13 cellular contexts compared by ENCODE assay signal in the genomic region with DNA sequence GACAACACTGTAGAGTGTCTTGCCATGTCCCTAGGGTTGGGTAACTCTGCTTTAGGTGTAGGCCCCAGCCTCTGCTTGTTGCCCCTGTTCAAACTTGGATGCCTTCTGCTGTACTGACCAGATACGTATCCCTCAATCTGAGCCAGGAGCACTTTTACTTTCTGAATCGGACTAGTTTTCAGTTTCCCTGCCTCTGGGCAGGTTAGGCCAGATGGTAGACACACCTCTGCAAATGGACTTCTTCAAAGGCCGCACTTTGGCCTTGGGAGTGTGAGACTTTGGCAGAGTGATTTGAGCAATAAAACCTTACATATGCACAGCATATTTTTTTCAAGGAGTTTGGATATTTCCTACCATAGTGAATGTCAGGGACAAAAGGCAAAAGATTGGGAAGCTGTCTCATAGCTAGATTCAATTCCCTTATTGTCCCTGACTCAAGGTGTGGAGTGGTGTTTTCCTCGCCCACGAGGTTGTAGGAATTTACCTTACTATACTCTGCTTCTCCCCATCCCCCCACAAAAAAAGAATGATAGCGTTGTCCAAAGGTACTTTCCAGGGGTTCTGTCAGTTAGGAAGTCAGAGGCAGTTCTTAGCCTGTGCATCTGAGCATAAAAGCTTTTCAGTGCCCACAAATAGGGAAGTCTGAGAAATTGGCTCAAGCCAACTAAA. TPM values are rescaled to one million over a fixed set of nuclear protein-coding genes. Genes with fewer than 3 reads are reported as not detected.
DNase-seq lines count a peak whose midpoint lies in the region; ATAC-seq and TF ChIP-seq lines count a peak whose summit lies in the region.
"Had no signal": no experiment of that assay in that cellular context is flagged by ENCODE, and none has a peak within 500 bp of the region (broad histone marks: within the 10 kb centered on the region; RNA-seq: fewer than 3 reads in every experiment).

No MANE protein-coding gene starts in this region.

- intact Hi-C loops in left colon (cut with DNase I, micrococcal nuclease) (no loop called here), transverse colon (cut with DNase I; ENCODE audit: low total_unique reads) (no loop called here)

- 23 to 44% methylated on average over 4 to 6 of the region's 6 CpGs for WGBS in transverse colon (ENCODE audit: low coverage in 1 of 2), 2 donors

- no peak overlapping the region for H3K27ac Mint-ChIP-seq in WTC11

- TF ChIP-seq POLR2A in transverse colon (IDR thresholded peaks at IDR 0.05): no peak

- H3K4me1 ChIP-seq in transverse colon: peaks cover 0 to 40% (median 20%) of the 10 kb centered on the region in 4 donors

- H3K4me3 Mint-ChIP-seq in WTC11: no peak overlapping the region
- H3K4me3 Mint-ChIP-seq: CD14-positive monocyte had no signal

- H3K4me3 ChIP-seq in transverse colon: peak overlapping the region in 1 of 4 donors; percentile 6
- H3K4me3 ChIP-seq: PC-9 had no signal

- H3K36me3 ChIP-seq in transverse colon: no peaks in the 10 kb centered on the region

- DNase-seq in OCI-M1 (lab: John Stamatoyannopoulos, UW) (peak; percentile 41), left colon (peak; percentile 66 to 78), transverse colon (peak; percentile 77), WTC11 (ENCODE audit: low spot score) (no peak), ACHN (no peak), GM19240 (ENCODE audit: insufficient read length, low spot score) (no peak)
- DNase-seq: KBM-7, NCI-H187, NCI-H2107, NCI-H510A, PC-9 had no signal

- no peaks in the 10 kb centered on the region for H3K27me3 Mint-ChIP-seq in WTC11 (ENCODE audit: low read depth)

- H3K27ac ChIP-seq in transverse colon: peak overlapping the region; percentile 58 to 75 (median 68)
- H3K27ac ChIP-seq: PC-9 had no signal

- POLR2A ChIA-PET in WTC11 (lab: Charles Lee): no interaction called here

- H3K36me3 Mint-ChIP-seq in WTC11: no peaks in the 10 kb centered on the region
- H3K36me3 Mint-ChIP-seq: CD14-positive monocyte had no signal

- ATAC-seq in GM18868 (IDR thresholded peaks at IDR 0.05; ENCODE audit: unreplicated experiment): peak; percentile 64
- ATAC-seq in left colon: peak; percentile 94
- no peak for ATAC-seq in WTC11

- CTCF ChIA-PET in WTC11 (lab: Charles Lee): no interaction called here

- no peak for TF ChIP-seq CTCF in transverse colon (IDR thresholded peaks at IDR 0.05)
- TF ChIP-seq CTCF in WTC11 (IDR thresholded peaks at IDR 0.05): no peak

- TF ChIP-seq EP300 in transverse colon (IDR thresholded peaks at IDR 0.05; ENCODE audit: low read depth): no peak

- H3K27me3 ChIP-seq in transverse colon: no peaks in the 10 kb centered on the region

- H3K9me3 Mint-ChIP-seq in WTC11: no peaks in the 10 kb centered on the region

- 0 out of 2 replicates have a peak, but pooled peaks cover 5% of the 10 kb centered on the region for H3K4me1 Mint-ChIP-seq in WTC11
- H3K4me1 Mint-ChIP-seq: CD14-positive monocyte had no signal

- no peaks in the 10 kb centered on the region for H3K9me3 ChIP-seq in transverse colon

- in situ Hi-C loops in transverse colon (cut with MboI; ENCODE audit: low pct_ligation_motif_present in 1 of 4, low pct_unique_long_range_greater_than_20kb in 1 of 4, low sequenced_read_pairs in 3 of 4): no loop called here
- in situ Hi-C loops in ACHN (cut with HindIII; ENCODE audit: low pct_ligation_motif_present, low pct_unique_long_range_greater_than_20kb, low sequenced_read_pairs): no loop called here

TF ChIP-seq in WTC11, 78 proteins besides CTCF, POLR2A, EP300 and RAD21:
- TF ChIP-seq GTF2I (CRISPR knock-in tag; conservative IDR thresholded peaks at IDR 0.05): no peak
- no peak for TF ChIP-seq HMGA2 (CRISPR knock-in tag; IDR thresholded peaks at IDR 0.05)
- no peak for TF ChIP-seq ETV6 (CRISPR knock-in tag; IDR thresholded peaks at IDR 0.05)
- no peak for TF ChIP-seq ZMAT4 (CRISPR knock-in tag; IDR thresholded peaks at IDR 0.05)
- TF ChIP-seq RORB (CRISPR knock-in tag; IDR thresholded peaks at IDR 0.05): no peak
- TF ChIP-seq FOXJ3 (CRISPR knock-in tag; IDR thresholded peaks at IDR 0.05; ENCODE audit: borderline replicate concordance): no peak
- TF ChIP-seq CBFB (CRISPR knock-in tag; IDR thresholded peaks at IDR 0.05; ENCODE audit: low read depth): no peak
- no peak for TF ChIP-seq FOXP1 (CRISPR knock-in tag; IDR thresholded peaks at IDR 0.05; ENCODE audit: borderline replicate concordance)
- TF ChIP-seq ZNF121 (CRISPR knock-in tag; IDR thresholded peaks at IDR 0.05): no peak
- TF ChIP-seq PREB (CRISPR knock-in tag; IDR thresholded peaks at IDR 0.05; ENCODE audit: borderline replicate concordance): no peak
- no peak for TF ChIP-seq AR (CRISPR knock-in tag; IDR thresholded peaks at IDR 0.05)
- TF ChIP-seq GRHL2 (CRISPR knock-in tag; IDR thresholded peaks at IDR 0.05; ENCODE audit: insufficient replicate concordance, severe bottlenecking): no peak
- TF ChIP-seq, protein P1, sequence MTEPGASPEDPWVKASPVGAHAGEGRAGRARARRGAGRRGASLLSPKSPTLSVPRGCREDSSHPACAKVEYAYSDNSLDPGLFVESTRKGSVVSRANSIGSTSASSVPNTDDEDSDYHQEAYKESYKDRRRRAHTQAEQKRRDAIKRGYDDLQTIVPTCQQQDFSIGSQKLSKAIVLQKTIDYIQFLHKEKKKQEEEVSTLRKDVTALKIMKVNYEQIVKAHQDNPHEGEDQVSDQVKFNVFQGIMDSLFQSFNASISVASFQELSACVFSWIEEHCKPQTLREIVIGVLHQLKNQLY (CRISPR knock-in tag; IDR thresholded peaks at IDR 0.05): no peak
- TF ChIP-seq SP1 (CRISPR knock-in tag; conservative IDR thresholded peaks at IDR 0.05): no peak
- no peak for TF ChIP-seq ZNF263 (CRISPR knock-in tag; IDR thresholded peaks at IDR 0.05; ENCODE audit: low read depth)
- no peak for TF ChIP-seq KAT7 (CRISPR knock-in tag; IDR thresholded peaks at IDR 0.05; ENCODE audit: borderline replicate concordance)
- TF ChIP-seq, protein P2, sequence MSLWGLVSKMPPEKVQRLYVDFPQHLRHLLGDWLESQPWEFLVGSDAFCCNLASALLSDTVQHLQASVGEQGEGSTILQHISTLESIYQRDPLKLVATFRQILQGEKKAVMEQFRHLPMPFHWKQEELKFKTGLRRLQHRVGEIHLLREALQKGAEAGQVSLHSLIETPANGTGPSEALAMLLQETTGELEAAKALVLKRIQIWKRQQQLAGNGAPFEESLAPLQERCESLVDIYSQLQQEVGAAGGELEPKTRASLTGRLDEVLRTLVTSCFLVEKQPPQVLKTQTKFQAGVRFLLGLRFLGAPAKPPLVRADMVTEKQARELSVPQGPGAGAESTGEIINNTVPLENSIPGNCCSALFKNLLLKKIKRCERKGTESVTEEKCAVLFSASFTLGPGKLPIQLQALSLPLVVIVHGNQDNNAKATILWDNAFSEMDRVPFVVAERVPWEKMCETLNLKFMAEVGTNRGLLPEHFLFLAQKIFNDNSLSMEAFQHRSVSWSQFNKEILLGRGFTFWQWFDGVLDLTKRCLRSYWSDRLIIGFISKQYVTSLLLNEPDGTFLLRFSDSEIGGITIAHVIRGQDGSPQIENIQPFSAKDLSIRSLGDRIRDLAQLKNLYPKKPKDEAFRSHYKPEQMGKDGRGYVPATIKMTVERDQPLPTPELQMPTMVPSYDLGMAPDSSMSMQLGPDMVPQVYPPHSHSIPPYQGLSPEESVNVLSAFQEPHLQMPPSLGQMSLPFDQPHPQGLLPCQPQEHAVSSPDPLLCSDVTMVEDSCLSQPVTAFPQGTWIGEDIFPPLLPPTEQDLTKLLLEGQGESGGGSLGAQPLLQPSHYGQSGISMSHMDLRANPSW (CRISPR knock-in tag; conservative IDR thresholded peaks at IDR 0.05; ENCODE audit: low read depth): no peak

RNA-seq across cellular contexts. Expression of gene PARD3B, which starts 15.3 kb away (rescaled TPM):
- total RNA-seq in left colon (10 to 100 TPM; 28.3 to 30.5 TPM), transverse colon (10 to 100 TPM; 32.6 to 65.7 (median 38.6) TPM), WTC11 (2021) (4.5 to 5.9 TPM (median 5.6 TPM) in 3 replicates)

Comparison
In these comparisons a context has a peak if more than half of its experiments do, and no peak if none do; other contexts are left out.
1. DNase-seq: peak in OCI-M1 (single experiment), left colon (2 of 2) and transverse colon (single experiment); none in WTC11 (single experiment), ACHN (single experiment) and GM19240 (single experiment).